8 cellular contexts compared by ENCODE assay signal in genomic region chr3:48609088-48610005, GRCh38. TPM values are rescaled to one million over a fixed set of nuclear protein-coding genes. Genes with fewer than 3 reads are reported as not detected.
DNase-seq lines count a peak whose midpoint lies in the region; ATAC-seq and TF ChIP-seq lines count a peak whose summit lies in the region.

TSS of gene UQCRC1 (minus strand) at chr3:48609646. CDS start at chr3:48609620, 26 bp downstream.

- intact Hi-C loops in Panc1 (cut with micrococcal nuclease; ENCODE audit: unreplicated experiment) = no loop called here

- peak; percentile 80; the same call in 1 of the 2 replicates for TF ChIP-seq CTCF in Panc1 (IDR thresholded peaks at IDR 0.05)

- CTCF ChIA-PET in Panc1 (lab: Charles Lee) = interaction anchor here (0.5 kb wide), 1 partner anchor 9 kb away, joined by 3 read pairs; no protein-coding TSS in a partner anchor

- in situ Hi-C loops in KBM-7 (cut with MboI; ENCODE audit: low pct_unique_long_range_greater_than_20kb, low sequenced_read_pairs) = no loop called here
- in situ Hi-C loops in Panc1 (cut with HindIII; ENCODE audit: low pct_unique_long_range_greater_than_20kb, low sequenced_read_pairs) = no loop called here

- POLR2A ChIA-PET in Panc1 (lab: Charles Lee) = no interaction called here

- H3K27me3 ChIP-seq in Panc1 (ENCODE audit: control insufficient read depth, insufficient read depth, low read length) (no peaks in the 10 kb centered on the region), muscle layer of duodenum (ENCODE audit: low read depth, low read length) (no peaks in the 10 kb centered on the region)

- H3K9me3 ChIP-seq in Panc1 (ENCODE audit: control insufficient read depth, insufficient read depth, low read depth, low read length) (no peaks in the 10 kb centered on the region), muscle layer of duodenum (ENCODE audit: control insufficient read depth in 1 of 2, low read length in 2 of 2) (no peaks in the 10 kb centered on the region)

- peaks cover 12% of the 10 kb centered on the region for H3K36me3 ChIP-seq in Panc1 (ENCODE audit: control insufficient read depth, insufficient read depth, low read length)
- H3K36me3 ChIP-seq in muscle layer of duodenum (ENCODE audit: control insufficient read depth in 1 of 2, insufficient read depth in 2 of 2, low read length in 2 of 2) = peaks cover 18 to 21% of the 10 kb centered on the region in 2 donors

- H3K27ac ChIP-seq in Panc1 (ENCODE audit: low read length) (peak within 1 kb of the TSS; percentile 86), muscle layer of duodenum (ENCODE audit: low read length) (peak within 1 kb of the TSS; percentile 86)

- H3K4me3 ChIP-seq in Panc1 (ENCODE audit: low read depth in 2 of 2, low read length in 2 of 2) = peak within 1 kb of the TSS; percentile 86 to 88
- peak within 1 kb of the TSS; percentile 83 to 99 for H3K4me3 ChIP-seq in muscle layer of duodenum (ENCODE audit: low read depth in 1 of 2, low read length in 2 of 2)

- ATAC-seq in GM21717 (IDR thresholded peaks at IDR 0.05; ENCODE audit: unreplicated experiment) (peak; percentile 90), Panc1 (peak; percentile 100), esophagus mucosa (peak; percentile 98)

- H3K4me1 ChIP-seq in Panc1 (ENCODE audit: control insufficient read depth, insufficient read depth, low read length) = peaks cover 6% of the 10 kb centered on the region
- peaks cover 7 to 15% of the 10 kb centered on the region in 2 donors for H3K4me1 ChIP-seq in muscle layer of duodenum (ENCODE audit: control insufficient read depth in 1 of 2, insufficient read depth in 2 of 2, low read length in 2 of 2)

- peak; percentile 65 for DNase-seq in DMS79 treated with DMSO at 0.1 percent for 48 hours (lab: John Stamatoyannopoulos, UW)
- peak; percentile 92 for DNase-seq in KBM-7
- DNase-seq in Panc1 (ENCODE audit: low read depth, low spot score) = peak; percentile 61
- peak; percentile 94 to 96 for DNase-seq in activated T-cell treated with anti-CD3 and anti-CD28 coated beads, Interleukin-2, amount 50 U/mL, for 48 hours
- DNase-seq in stimulated activated CD8-positive, alpha-beta memory T cell treated with anti-CD3 and anti-CD28 coated beads, Interleukin-7, amount 100 ng/mL, for 4 hours (ENCODE audit: low read depth in 2 of 2) = peak; percentile 76 to 86

- no TSS peak for BruUV-seq in Panc1 (replicated peaks; lab: Mats Ljungman, UMichigan)

RNA-seq across cellular contexts. Expression of gene UQCRC1, which starts in this region (rescaled TPM):
- 227 TPM for total RNA-seq in Panc1 (2021; ENCODE audit: unreplicated experiment)
- 288 TPM for polyA plus RNA-seq in Panc1 (2012; ENCODE audit: insufficient read length)
- total RNA-seq in esophagus mucosa = 258 TPM

Comparison
In these comparisons a context has a peak if more than half of its experiments do, and no peak if none do; other contexts are left out.
1. Peak in every context shown above with its lines: DNase-seq, ATAC-seq, H3K4me3 ChIP-seq and H3K27ac ChIP-seq.